Comparison of ENCODE assay signal across 1 cellular context in genomic region chr16:30032083-30032819, GRCh38.
TF ChIP-seq lines count a peak whose summit lies in the region.

No MANE protein-coding gene starts in this region.

TF ChIP-seq in H1, 55 proteins besides CTCF, POLR2A, EP300 and RAD21:
- TF ChIP-seq RXRA (IDR thresholded peaks at IDR 0.05; ENCODE audit: insufficient read depth, low read depth, low read length) (0 out of 2 replicates have a peak, but pooled peaks have one; percentile 15), SP1 (IDR thresholded peaks at IDR 0.05; ENCODE audit: low read depth, low read length) (0 out of 2 replicates have a peak, but pooled peaks have one; percentile 33), YY1 (IDR thresholded peaks at IDR 0.05; ENCODE audit: low read depth, low read length) (peak; percentile 37; the same call in 1 of the 2 replicates), SIN3A (conservative IDR thresholded peaks at IDR 0.05 in 1 of 2, IDR thresholded peaks at IDR 0.05 in 1 of 2; ENCODE audit: low read depth in 1 of 2, low read length in 2 of 2) (peak in 1 of 2 experiments; percentile 63; a peak in 2 of 4 replicates), GABPA (IDR thresholded peaks at IDR 0.05; ENCODE audit: borderline replicate concordance, insufficient read depth, low read length) (no peak), SP4 (IDR thresholded peaks at IDR 0.05; ENCODE audit: low read length) (no peak), MAFK (IDR thresholded peaks at IDR 0.05; ENCODE audit: low read depth, low read length) (no peak), CBX5 (IDR thresholded peaks at IDR 0.05; ENCODE audit: low read depth, low read length) (no peak), TBP (IDR thresholded peaks at IDR 0.05; ENCODE audit: low read depth, low read length) (no peak)
